8 cellular contexts compared by ENCODE assay signal in genomic region chr1:27233677-27234053, GRCh38. TPM values are rescaled to one million over a fixed set of nuclear protein-coding genes. Genes with fewer than 3 reads are reported as not detected.
A peak's percentile ranks its signal among the peaks of the same experiment; 100 is the strongest.
DNase-seq lines count a peak whose midpoint lies in the region; ATAC-seq and TF ChIP-seq lines count a peak whose summit lies in the region.

No MANE protein-coding gene starts in this region.

- no peaks in the 10 kb centered on the region for H3K27me3 ChIP-seq in foreskin keratinocyte

- H3K4me1 ChIP-seq in foreskin keratinocyte = peaks cover 6% of the 10 kb centered on the region

- peak overlapping the region in 5 of 7 experiments; percentile 65 to 98 (median 97) for H3K4me3 ChIP-seq in skin epidermis

- CTCF ChIA-PET in activated CD4-positive, alpha-beta T cell treated with anti-CD3 and anti-CD28 coated beads, Interleukin-2, amount 10 ng/mL, durations not matched to agents 7 days and 5 days (lab: Charles Lee) = no interaction called here

- no peak for TF ChIP-seq CTCF in foreskin keratinocyte (conservative IDR thresholded peaks at IDR 0.05)

- peak overlapping the region; percentile 96 for H3K4me3 Mint-ChIP-seq in activated CD4-positive, alpha-beta T cell treated with anti-CD3 and anti-CD28 coated beads, Interleukin-2, amount 10 ng/mL, durations not matched to agents 7 days and 5 days

- peaks cover 2% of the 10 kb centered on the region for H3K36me3 Mint-ChIP-seq in activated CD4-positive, alpha-beta T cell treated with anti-CD3 and anti-CD28 coated beads, Interleukin-2, amount 10 ng/mL, durations not matched to agents 7 days and 5 days (ENCODE audit: low read depth)

- DNase-seq in stimulated activated CD4-positive, alpha-beta T cell treated with anti-CD3 and anti-CD28 coated beads, Interleukin-4, amount 100 ng/mL, for 1 hour = peak; percentile 4
- no peak for DNase-seq in stimulated activated CD4-positive, alpha-beta T cell treated with anti-CD3 and anti-CD28 coated beads, Interleukin-4, amount 100 ng/mL, for 4 hours
- DNase-seq in activated CD4-positive, alpha-beta T cell treated with anti-CD3 and anti-CD28 coated beads, Interleukin-2, amount 10 ng/mL, durations not matched to agents 7 days and 5 days = peak; percentile 22
- no peak for DNase-seq in foreskin keratinocyte
- no peak for DNase-seq in pons (ENCODE audit: low spot score)

- H3K27ac ChIP-seq in foreskin keratinocyte (no peak overlapping the region), skin epidermis (peak overlapping the region in 16 of 21 experiments; percentile 30 to 94 (median 58))

- ATAC-seq in foreskin keratinocyte (peak; percentile 3), GM18505 (IDR thresholded peaks at IDR 0.05; ENCODE audit: unreplicated experiment) (no peak), HG03520 (IDR thresholded peaks at IDR 0.05; ENCODE audit: unreplicated experiment) (no peak)

- no peaks in the 10 kb centered on the region for H3K27me3 Mint-ChIP-seq in activated CD4-positive, alpha-beta T cell treated with anti-CD3 and anti-CD28 coated beads, Interleukin-2, amount 10 ng/mL, durations not matched to agents 7 days and 5 days

- peaks cover 29% of the 10 kb centered on the region for H3K4me1 Mint-ChIP-seq in activated CD4-positive, alpha-beta T cell treated with anti-CD3 and anti-CD28 coated beads, Interleukin-2, amount 10 ng/mL, durations not matched to agents 7 days and 5 days

- peak overlapping the region; percentile 86 for H3K27ac Mint-ChIP-seq in activated CD4-positive, alpha-beta T cell treated with anti-CD3 and anti-CD28 coated beads, Interleukin-2, amount 10 ng/mL, durations not matched to agents 7 days and 5 days

- POLR2A ChIA-PET in activated CD4-positive, alpha-beta T cell treated with anti-CD3 and anti-CD28 coated beads, Interleukin-2, amount 10 ng/mL, durations not matched to agents 7 days and 5 days (lab: Charles Lee) = no interaction called here

- H3K9me3 Mint-ChIP-seq in activated CD4-positive, alpha-beta T cell treated with anti-CD3 and anti-CD28 coated beads, Interleukin-2, amount 10 ng/mL, durations not matched to agents 7 days and 5 days = no peaks in the 10 kb centered on the region

- no peak for TF ChIP-seq POLR2A in GM18505 (IDR thresholded peaks at IDR 0.05; ENCODE audit: borderline replicate concordance, extremely low read depth, insufficient read depth, insufficient read length)

RNA-seq across cellular contexts. Expression of gene WDTC1, which starts 0.8 kb away (rescaled TPM):
- 10 to 100 TPM; 32.2 to 33.3 TPM for total RNA-seq in activated CD4-positive, alpha-beta T cell treated with anti-CD3 and anti-CD28 coated beads, Interleukin-2, amount 10 ng/mL, durations not matched to agents 7 days and 5 days
- total RNA-seq in foreskin keratinocyte = 14.5 and 17.9 TPM in 2 replicates
- 9.7 and 10.1 TPM in 2 replicates for polyA plus RNA-seq in foreskin keratinocyte

Comparison
In these comparisons a context has a peak if more than half of its experiments do, and no peak if none do; other contexts are left out.
1. DNase-seq: peak in stimulated activated CD4-positive, alpha-beta T cell treated with anti-CD3 and anti-CD28 coated beads, Interleukin-4, amount 100 ng/mL, for 1 hour (single experiment) and activated CD4-positive, alpha-beta T cell treated with anti-CD3 and anti-CD28 coated beads, Interleukin-2, amount 10 ng/mL, durations not matched to agents 7 days and 5 days (single experiment); none in stimulated activated CD4-positive, alpha-beta T cell treated with anti-CD3 and anti-CD28 coated beads, Interleukin-4, amount 100 ng/mL, for 4 hours (0 of 2), foreskin keratinocyte (0 of 2) and pons (single experiment).